ENCODE assay signal across 27 cellular contexts in genomic region chr3:134004841-134005240, GRCh38. TPM values are rescaled to one million over a fixed set of nuclear protein-coding genes. Genes with fewer than 3 reads are reported as not detected.
"Had no signal": no experiment of that assay in that cellular context is flagged by ENCODE, and none has a peak within 500 bp of the region (broad histone marks: within the 10 kb centered on the region; RNA-seq: fewer than 3 reads in every experiment).

No MANE protein-coding gene starts in this region.

- H3K4me3 Mint-ChIP-seq: activated naive CD8-positive, alpha-beta T cell treated with anti-CD3 and anti-CD28 coated beads, Interleukin-2, amount 50 U/mL, for 24 hours; effector memory CD8-positive, alpha-beta T cell; naive B cell; neural crest cell; type B pancreatic cell had no signal

- DNase-seq: activated CD4-positive, alpha-beta T cell treated with anti-CD3 and anti-CD28 coated beads for 1 hour; activated gamma-delta T cell; activated naive CD4-positive, alpha-beta T cell treated with anti-CD3 and anti-CD28 coated beads, Interleukin-2, amount 50 U/mL, for 16 hours; activated naive CD8-positive, alpha-beta T cell treated with anti-CD3 and anti-CD28 coated beads, Interleukin-2, amount 50 U/mL, for 24 hours; brain microvascular endothelial cell; central memory CD4-positive, alpha-beta T cell; effector memory CD8-positive, alpha-beta T cell; heart left ventricle; left cardiac atrium; mesenchymal stem cell; naive B cell; occipital lobe; posterior cingulate gyrus; retina; sigmoid colon; stimulated activated CD4-positive, alpha-beta T cell treated with anti-CD3 and anti-CD28 coated beads, Interleukin-2, amount 100 ng/mL, for 48 hours; stimulated activated naive CD4-positive, alpha-beta T cell; T-helper 9 cell; testis had no signal

- H3K4me1 Mint-ChIP-seq: activated naive CD8-positive, alpha-beta T cell treated with anti-CD3 and anti-CD28 coated beads, Interleukin-2, amount 50 U/mL, for 24 hours; naive B cell; neural crest cell had no signal

- H3K4me3 ChIP-seq: heart left ventricle, sigmoid colon, testis, vagina had no signal

- H3K9me3 Mint-ChIP-seq: effector memory CD8-positive, alpha-beta T cell; type B pancreatic cell had no signal

- FAIRE-seq: endothelial cell of umbilical vein, islet of Langerhans had no signal

- ATAC-seq: activated naive CD8-positive, alpha-beta T cell treated with anti-CD3 and anti-CD28 coated beads, Interleukin-2, amount 50 U/mL, for 24 hours; effector memory CD8-positive, alpha-beta T cell; esophagus mucosa; heart left ventricle; left cardiac atrium had no signal

- H3K27ac Mint-ChIP-seq: activated naive CD8-positive, alpha-beta T cell treated with anti-CD3 and anti-CD28 coated beads, Interleukin-2, amount 50 U/mL, for 24 hours; effector memory CD8-positive, alpha-beta T cell; naive B cell; type B pancreatic cell had no signal

RNA-seq across cellular contexts. Expression of gene SLCO2A1, which starts 24.9 kb away (rescaled TPM):
- total RNA-seq: mononuclear cell; T-helper 1 cell treated with Interleukin-12 subunit alpha and Interleukin-12 subunit beta and Interleukin-4 antibody, amounts not matched to agents 30 ng/mL and 1 ng/mL, for 36 hours had no signal
